In genomic region chr16:66293207-66293735, GRCh38 we compare ENCODE assay signal across 18 cellular contexts.
DNase-seq lines count a peak whose midpoint lies in the region; ATAC-seq and TF ChIP-seq lines count a peak whose summit lies in the region.
"Had no signal": no experiment of that assay in that cellular context is flagged by ENCODE, and none has a peak within 500 bp of the region (broad histone marks: within the 10 kb centered on the region; RNA-seq: fewer than 3 reads in every experiment).

No MANE protein-coding gene starts in this region.

- H3K27me3 ChIP-seq in osteoblast (ENCODE audit: insufficient read depth, low read length) = peaks cover 19% of the 10 kb centered on the region
- no peaks in the 10 kb centered on the region for H3K27me3 ChIP-seq in aorta (ENCODE audit: control insufficient read depth in 1 of 2, insufficient read depth in 2 of 2, low read length in 1 of 2)

- no peaks in the 10 kb centered on the region for H3K9me3 Mint-ChIP-seq in activated T-cell treated with anti-CD3 and anti-CD28 coated beads, Interleukin-2, amount 50 U/mL, for 72 hours
- no peaks in the 10 kb centered on the region for H3K9me3 Mint-ChIP-seq in activated CD8-positive, alpha-beta memory T cell treated with anti-CD3 and anti-CD28 coated beads, Interleukin-2, amount 10 ng/mL, durations not matched to agents 7 days and 5 days (ENCODE audit: low read depth)
- H3K9me3 Mint-ChIP-seq: GM23338 had no signal

- intact Hi-C loops in aorta (cut with DNase I) = no loop called here

- no peaks in the 10 kb centered on the region for H4K20me1 ChIP-seq in osteoblast (ENCODE audit: insufficient read depth, low read length)

- no peaks in the 10 kb centered on the region for H3K36me3 ChIP-seq in osteoblast (ENCODE audit: insufficient read depth, low read length)
- H3K36me3 ChIP-seq in aorta (ENCODE audit: control insufficient read depth in 1 of 2, insufficient read depth in 2 of 2, low read length in 1 of 2) = no peaks in the 10 kb centered on the region

- no peaks in the 10 kb centered on the region for H3K79me2 ChIP-seq in osteoblast (ENCODE audit: insufficient read depth, low read length)

- ATAC-seq in activated T-cell treated with anti-CD3 and anti-CD28 coated beads, Interleukin-2, amount 50 U/mL, for 72 hours (replicated peaks in 1 of 2) = no peak
- ATAC-seq in activated CD8-positive, alpha-beta memory T cell treated with anti-CD3 and anti-CD28 coated beads, Interleukin-2, amount 10 ng/mL, durations not matched to agents 7 days and 5 days = no peak
- no peak for ATAC-seq in aorta (ENCODE audit: low FRiP score)
- ATAC-seq: GM23338 had no signal

- H3K9me3 ChIP-seq in osteoblast (ENCODE audit: low read depth, low read length) = no peaks in the 10 kb centered on the region
- no peaks in the 10 kb centered on the region for H3K9me3 ChIP-seq in aorta (ENCODE audit: control insufficient read depth, low read length)

- H3K36me3 Mint-ChIP-seq in activated T-cell treated with anti-CD3 and anti-CD28 coated beads, Interleukin-2, amount 50 U/mL, for 72 hours (ENCODE audit: insufficient read depth in 2 of 2) = no peaks in the 10 kb centered on the region
- H3K36me3 Mint-ChIP-seq in activated CD8-positive, alpha-beta memory T cell treated with anti-CD3 and anti-CD28 coated beads, Interleukin-2, amount 10 ng/mL, durations not matched to agents 7 days and 5 days = no peaks in the 10 kb centered on the region

- H3K4me1 ChIP-seq in osteoblast (ENCODE audit: insufficient read depth, low read length) = no peaks in the 10 kb centered on the region
- no peaks in the 10 kb centered on the region for H3K4me1 ChIP-seq in aorta (ENCODE audit: control insufficient read depth in 1 of 2, insufficient read depth in 2 of 2, low read length in 2 of 2)

- CTCF ChIA-PET in activated CD8-positive, alpha-beta memory T cell treated with anti-CD3 and anti-CD28 coated beads, Interleukin-2, amount 10 ng/mL, durations not matched to agents 7 days and 5 days (lab: Charles Lee) = no interaction called here

- no peak overlapping the region for H3K4me2 ChIP-seq in osteoblast (ENCODE audit: insufficient read depth, low read length)
- H3K4me2 ChIP-seq: GM23338, KMS-11 had no signal

- no peak overlapping the region for H2AFZ ChIP-seq in osteoblast (ENCODE audit: low read length)
- H2AFZ ChIP-seq: GM23338 had no signal

- H3K27me3 Mint-ChIP-seq in activated T-cell treated with anti-CD3 and anti-CD28 coated beads, Interleukin-2, amount 50 U/mL, for 72 hours (ENCODE audit: low read depth) = peaks cover 8% of the 10 kb centered on the region
- peaks cover 7% of the 10 kb centered on the region for H3K27me3 Mint-ChIP-seq in activated CD8-positive, alpha-beta memory T cell treated with anti-CD3 and anti-CD28 coated beads, Interleukin-2, amount 10 ng/mL, durations not matched to agents 7 days and 5 days

- TF ChIP-seq CTCF in osteoblast (IDR thresholded peaks at IDR 0.05; ENCODE audit: extremely low read depth, low read depth, low read length) = no peak

- DNase-seq in activated T-cell treated with anti-CD3 and anti-CD28 coated beads, Interleukin-2, amount 50 U/mL, for 48 hours = peak; percentile 4
- no peak for DNase-seq in activated T-cell treated with anti-CD3 and anti-CD28 coated beads, Interleukin-2, amount 50 U/mL, for 72 hours
- peak; percentile 34 for DNase-seq in activated CD8-positive, alpha-beta memory T cell treated with anti-CD3 and anti-CD28 coated beads, Interleukin-2, amount 10 ng/mL, durations not matched to agents 7 days and 5 days
- DNase-seq in osteoblast (ENCODE audit: insufficient read length, low spot score, missing footprints) (peak; percentile 37), ureter (ENCODE audit: low spot score) (peak; percentile 32), globus pallidus (ENCODE audit: low spot score) (no peak), aorta (no peak), NAMALWA (ENCODE audit: low spot score) (no peak)
- DNase-seq: COR-L47, DMS153, NCI-H1048, NCI-H1436 treated with DMSO at 0.1 percent for 48 hours, NCI-H2029 treated with DMSO at 0.1 percent for 48 hours, NCI-H2171 treated with DMSO at 0.1 percent for 48 hours, NCI-H446 treated with DMSO at 0.1 percent for 48 hours, OCI-M1 had no signal

- WGBS in aorta, 2 donors = 70 to 75% methylated on average over 5 of the region's 5 CpGs

- H3K4me1 Mint-ChIP-seq in activated T-cell treated with anti-CD3 and anti-CD28 coated beads, Interleukin-2, amount 50 U/mL, for 72 hours (ENCODE audit: low read depth) = no peaks in the 10 kb centered on the region
- H3K4me1 Mint-ChIP-seq in activated CD8-positive, alpha-beta memory T cell treated with anti-CD3 and anti-CD28 coated beads, Interleukin-2, amount 10 ng/mL, durations not matched to agents 7 days and 5 days = no peaks in the 10 kb centered on the region
- H3K4me1 Mint-ChIP-seq: GM23338 had no signal

- H3K27ac Mint-ChIP-seq in activated T-cell treated with anti-CD3 and anti-CD28 coated beads, Interleukin-2, amount 50 U/mL, for 72 hours = no peak overlapping the region
- no peak overlapping the region for H3K27ac Mint-ChIP-seq in activated CD8-positive, alpha-beta memory T cell treated with anti-CD3 and anti-CD28 coated beads, Interleukin-2, amount 10 ng/mL, durations not matched to agents 7 days and 5 days
- H3K27ac Mint-ChIP-seq: GM23338 had no signal

- H3K27ac ChIP-seq in osteoblast (ENCODE audit: low read depth, low read length) (no peak overlapping the region), aorta (ENCODE audit: low read depth in 1 of 2, low read length in 2 of 2) (no peak overlapping the region)
- H3K27ac ChIP-seq: KMS-11 had no signal

- H3K4me3 Mint-ChIP-seq in activated T-cell treated with anti-CD3 and anti-CD28 coated beads, Interleukin-2, amount 50 U/mL, for 72 hours = no peak overlapping the region
- no peak overlapping the region for H3K4me3 Mint-ChIP-seq in activated CD8-positive, alpha-beta memory T cell treated with anti-CD3 and anti-CD28 coated beads, Interleukin-2, amount 10 ng/mL, durations not matched to agents 7 days and 5 days
- H3K4me3 Mint-ChIP-seq: GM23338 had no signal

- no peak overlapping the region for H3K4me3 ChIP-seq in osteoblast (ENCODE audit: insufficient read depth, low read length)
- H3K4me3 ChIP-seq in aorta (ENCODE audit: low read length in 2 of 2) = no peak overlapping the region
- H3K4me3 ChIP-seq: GM23338 had no signal

Comparison
In these comparisons a context has a peak if more than half of its experiments do, and no peak if none do; other contexts are left out.
1. DNase-seq: peak in activated T-cell treated with anti-CD3 and anti-CD28 coated beads, Interleukin-2, amount 50 U/mL, for 48 hours (2 of 2), activated CD8-positive, alpha-beta memory T cell treated with anti-CD3 and anti-CD28 coated beads, Interleukin-2, amount 10 ng/mL, durations not matched to agents 7 days and 5 days (single experiment), osteoblast (single experiment) and ureter (single experiment); none in activated T-cell treated with anti-CD3 and anti-CD28 coated beads, Interleukin-2, amount 50 U/mL, for 72 hours (0 of 2), globus pallidus (single experiment), aorta (0 of 2) and NAMALWA (single experiment).